3 cellular contexts compared by ENCODE assay signal in the genomic region with DNA sequence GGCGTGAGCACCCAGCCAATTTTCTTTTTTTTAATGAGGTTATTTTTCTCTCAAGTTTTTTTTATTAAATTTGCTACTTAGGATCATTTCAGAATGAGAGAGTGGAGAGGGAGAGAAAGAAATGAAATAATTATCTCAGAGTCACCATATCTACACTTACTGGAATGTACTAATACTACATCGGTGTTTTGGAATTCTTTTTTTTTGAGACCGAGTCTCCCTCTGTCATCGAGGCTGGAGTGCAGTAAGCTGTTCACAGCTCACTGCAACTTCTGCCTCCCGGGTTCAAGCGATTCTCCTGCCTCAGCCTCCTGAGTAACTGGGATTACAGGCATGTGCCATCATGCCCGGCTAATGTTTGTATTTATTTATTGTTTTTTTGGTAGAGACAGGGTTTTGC.
"Had no signal": no experiment of that assay in that cellular context is flagged by ENCODE, and none has a peak within 500 bp of the region (broad histone marks: within the 10 kb centered on the region; RNA-seq: fewer than 3 reads in every experiment).

No MANE protein-coding gene starts in this region.

- DNase-seq: GDM1, GF-D8 had no signal

- H3K4me3 ChIP-seq: GM12878 had no signal
